32 cellular contexts compared by ENCODE assay signal in the genomic region with DNA sequence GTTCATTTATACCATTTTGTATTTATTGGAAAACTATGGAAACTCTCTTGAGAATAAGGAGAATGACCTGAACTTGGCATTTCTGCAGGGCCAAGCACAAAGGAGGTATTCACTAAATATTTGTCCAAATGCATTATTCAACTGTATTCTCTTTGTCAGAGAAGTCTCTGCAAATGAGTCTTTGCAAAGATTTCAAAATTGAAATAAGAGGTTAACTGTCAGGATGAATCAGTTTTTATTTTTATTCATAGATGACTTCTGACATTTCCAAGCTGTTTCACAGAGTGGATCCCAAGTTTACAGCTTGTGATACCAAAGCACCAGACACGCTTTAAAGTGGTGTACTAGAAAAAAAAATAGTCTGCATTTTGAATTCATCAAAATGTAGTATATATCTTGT.
DNase-seq lines count a peak whose midpoint lies in the region; ATAC-seq and TF ChIP-seq lines count a peak whose summit lies in the region.
"Had no signal": no experiment of that assay in that cellular context is flagged by ENCODE, and none has a peak within 500 bp of the region (broad histone marks: within the 10 kb centered on the region; RNA-seq: fewer than 3 reads in every experiment).

No MANE protein-coding gene starts in this region.

- no peak overlapping the region for H2BK120ac ChIP-seq in mesenchymal stem cell (ENCODE audit: low read depth, low read length)

- H3K4me1 ChIP-seq in mesenchymal stem cell (ENCODE audit: control insufficient read depth, insufficient read depth, low read depth, low read length) (peaks cover 9% of the 10 kb centered on the region), OCI-LY7 (ENCODE audit: insufficient read depth, low read length, poor library complexity, severe bottlenecking) (no peaks in the 10 kb centered on the region)
- H3K4me1 ChIP-seq: HAP-1 had no signal

- H2AFZ ChIP-seq in mesenchymal stem cell (ENCODE audit: low read depth, low read length) = no peak overlapping the region
- H2AFZ ChIP-seq in OCI-LY7 (ENCODE audit: low read length) = no peak overlapping the region
- H2AFZ ChIP-seq: hepatocyte, parathyroid adenoma had no signal

- peak overlapping the region; percentile 62 for H3K27ac Mint-ChIP-seq in central memory CD8-positive, alpha-beta T cell (ENCODE audit: low read depth)
- H3K27ac Mint-ChIP-seq: activated CD8-positive, alpha-beta memory T cell treated with anti-CD3 and anti-CD28 coated beads, Interleukin-2, amount 10 ng/mL, durations not matched to agents 7 days and 5 days; B cell had no signal

- no peak overlapping the region for H2AK5ac ChIP-seq in mesenchymal stem cell (ENCODE audit: low read length, severe bottlenecking)

- ATAC-seq in central memory CD8-positive, alpha-beta T cell (replicated peaks; ENCODE audit: extremely low read depth, poor library complexity, severe bottlenecking) = no peak
- ATAC-seq: activated CD4-positive, CD25-positive, alpha-beta regulatory T cell treated with anti-CD3 and anti-CD28 coated beads, Interleukin-2, amount 50 U/mL, for 24 hours; activated CD8-positive, alpha-beta memory T cell treated with anti-CD3 and anti-CD28 coated beads, Interleukin-2, amount 10 ng/mL, durations not matched to agents 7 days and 5 days; activated T-cell treated with anti-CD3 and anti-CD28 coated beads, Interleukin-2, amount 50 U/mL, for 4 hours; gastroesophageal sphincter; right cardiac atrium had no signal

- no peak overlapping the region for H3K4me3 ChIP-seq in mesenchymal stem cell (ENCODE audit: insufficient read depth in 1 of 2, low read depth in 1 of 2, low read length in 2 of 2)
- no peak overlapping the region for H3K4me3 ChIP-seq in OCI-LY7 (ENCODE audit: low read depth, low read length, poor library complexity, severe bottlenecking)
- H3K4me3 ChIP-seq: esophagus muscularis mucosa, gastroesophageal sphincter, HAP-1, hepatocyte, lung, spleen, stomach, transverse colon had no signal

- DNase-seq in LHCN-M2 (ENCODE audit: low read depth) (peak; percentile 26), mesenchymal stem cell (no peak), OCI-LY7 (ENCODE audit: low spot score) (no peak), LoVo (ENCODE audit: low spot score) (no peak), GOT3 (lab: John Stamatoyannopoulos, UW) (no peak)
- DNase-seq in central memory CD8-positive, alpha-beta T cell (ENCODE audit: low spot score in 2 of 2) = no peak
- no peak for DNase-seq in stimulated activated CD4-positive, alpha-beta T cell treated with anti-CD3 and anti-CD28 coated beads, Interleukin-1b, Interleukin-23, amount 100 ng/mL, for 48 hours
- DNase-seq: ACHN; activated CD4-positive, alpha-beta T cell treated with anti-CD3 and anti-CD28 coated beads, Interleukin-2, amount 50 U/mL, for 4 hours; activated CD8-positive, alpha-beta memory T cell treated with anti-CD3 and anti-CD28 coated beads, Interleukin-2, amount 10 ng/mL, durations not matched to agents 7 days and 5 days; activated gamma-delta T cell; activated T-cell treated with anti-CD3 and anti-CD28 coated beads, Interleukin-2, amount 50 U/mL, for 4 hours; central memory CD4-positive, alpha-beta T cell; Kasumi-1; NCI-H2107; NCI-H748 treated with DMSO at 0.1 percent for 48 hours; right cardiac atrium; RPMI8226; spleen; stomach; T-helper 2 cell; transverse colon had no signal

- H3K9me3 ChIP-seq in mesenchymal stem cell (ENCODE audit: control insufficient read depth, low read length) (no peaks in the 10 kb centered on the region), OCI-LY7 (ENCODE audit: low read length) (no peaks in the 10 kb centered on the region)
- H3K9me3 ChIP-seq: esophagus muscularis mucosa, gastroesophageal sphincter, HAP-1, spleen, stomach, transverse colon had no signal

- intact Hi-C loops in OCI-LY7 (cut with micrococcal nuclease; ENCODE audit: unreplicated experiment) = no loop called here

- H3K27me3 Mint-ChIP-seq in central memory CD8-positive, alpha-beta T cell = no peaks in the 10 kb centered on the region
- H3K27me3 Mint-ChIP-seq: activated CD8-positive, alpha-beta memory T cell treated with anti-CD3 and anti-CD28 coated beads, Interleukin-2, amount 10 ng/mL, durations not matched to agents 7 days and 5 days; B cell had no signal

- peaks cover 0 to 2% of the 10 kb centered on the region in 2 experiments for H3K36me3 ChIP-seq in mesenchymal stem cell (ENCODE audit: control insufficient read depth in 1 of 2, insufficient read depth in 2 of 2, low read depth in 1 of 2, low read length in 2 of 2)
- no peaks in the 10 kb centered on the region for H3K36me3 ChIP-seq in OCI-LY7 (ENCODE audit: insufficient read depth, low read length)
- H3K36me3 ChIP-seq: esophagus muscularis mucosa, gastroesophageal sphincter, HAP-1, stomach, transverse colon had no signal

- no TSS peak for BruUV-seq in OCI-LY7 (replicated peaks; lab: Mats Ljungman, UMichigan)

- H3K4me1 Mint-ChIP-seq in central memory CD8-positive, alpha-beta T cell = peaks cover 55% of the 10 kb centered on the region

- H2BK5ac ChIP-seq in mesenchymal stem cell (ENCODE audit: low read depth, low read length, poor library complexity, severe bottlenecking) = no peak overlapping the region

- H3K9me3 Mint-ChIP-seq in central memory CD8-positive, alpha-beta T cell = no peaks in the 10 kb centered on the region
- H3K9me3 Mint-ChIP-seq: activated T-cell treated with anti-CD3 and anti-CD28 coated beads, Interleukin-2, amount 50 U/mL, for 4 hours had no signal

- no peaks in the 10 kb centered on the region for H3K27me3 ChIP-seq in mesenchymal stem cell (ENCODE audit: control insufficient read depth in 1 of 2, insufficient read depth in 1 of 2, low read length in 2 of 2)
- H3K27me3 ChIP-seq: esophagus muscularis mucosa, gastroesophageal sphincter, hepatocyte, spleen, stomach, transverse colon had no signal

- no peaks in the 10 kb centered on the region for H3K79me2 ChIP-seq in OCI-LY7 (ENCODE audit: insufficient read depth, low read depth, low read length)

- no peak overlapping the region for H3K4me3 Mint-ChIP-seq in central memory CD8-positive, alpha-beta T cell
- H3K4me3 Mint-ChIP-seq: activated CD8-positive, alpha-beta memory T cell treated with anti-CD3 and anti-CD28 coated beads, Interleukin-2, amount 10 ng/mL, durations not matched to agents 7 days and 5 days; activated T-cell treated with anti-CD3 and anti-CD28 coated beads, Interleukin-2, amount 50 U/mL, for 4 hours; B cell; neural crest cell had no signal

- peak overlapping the region; percentile 51; the same call in 1 of the 2 replicates for H3K27ac ChIP-seq in C4-2B
- H3K27ac ChIP-seq in mesenchymal stem cell (ENCODE audit: low read length, poor library complexity, severe bottlenecking) = no peak overlapping the region
- no peak overlapping the region for H3K27ac ChIP-seq in OCI-LY7 (ENCODE audit: low read depth, low read length, poor library complexity, severe bottlenecking)
- H3K27ac ChIP-seq: esophagus muscularis mucosa, gastroesophageal sphincter, hepatocyte, parathyroid adenoma, spleen, transverse colon had no signal

- H3K14ac ChIP-seq in mesenchymal stem cell (ENCODE audit: low read length in 2 of 2) = no peak overlapping the region

- H2BK12ac ChIP-seq in mesenchymal stem cell (ENCODE audit: low read length in 2 of 2) = no peak overlapping the region

- no peaks in the 10 kb centered on the region for H3K9me2 ChIP-seq in OCI-LY7 (ENCODE audit: insufficient read depth, low read length)

- no peaks in the 10 kb centered on the region for H4K20me1 ChIP-seq in OCI-LY7 (ENCODE audit: insufficient read depth, low read length)

- POLR2A ChIA-PET in OCI-LY7 (lab: Charles Lee) = interaction anchor here (0.8 kb wide), 1 partner anchor 100 kb away, joined by 3 read pairs; no protein-coding TSS in a partner anchor

- peak overlapping the region; percentile 25 for H3K9ac ChIP-seq in mesenchymal stem cell (ENCODE audit: low read length)
- H3K9ac ChIP-seq: parathyroid adenoma had no signal

- H3K79me1 ChIP-seq in mesenchymal stem cell (replicated peaks; ENCODE audit: low read length, poor library complexity, severe bottlenecking) = peaks cover 4% of the 10 kb centered on the region

- H4K8ac ChIP-seq in mesenchymal stem cell (ENCODE audit: low read length) = no peak overlapping the region

- no peak overlapping the region for H2BK15ac ChIP-seq in mesenchymal stem cell (ENCODE audit: low read depth, poor library complexity, severe bottlenecking)

- no peak overlapping the region for H3K23ac ChIP-seq in mesenchymal stem cell (ENCODE audit: low read length in 2 of 2)

- no CpG with 5 or more reads among the region's 1 CpG for WGBS in mesenchymal stem cell

- TF ChIP-seq CTCF in C4-2B (conservative IDR thresholded peaks at IDR 0.05) (no peak), OCI-LY7 (conservative IDR thresholded peaks at IDR 0.05; ENCODE audit: low read length) (no peak)

- no peak overlapping the region for H3K4ac ChIP-seq in mesenchymal stem cell (ENCODE audit: low read depth in 1 of 2, low read length in 2 of 2)

- peaks cover 5% of the 10 kb centered on the region for H3K36me3 Mint-ChIP-seq in central memory CD8-positive, alpha-beta T cell (ENCODE audit: insufficient read depth)

- CTCF ChIA-PET in OCI-LY7 (lab: Charles Lee; ENCODE audit: unreplicated experiment) = no interaction called here

- H3K4me2 ChIP-seq in mesenchymal stem cell (ENCODE audit: low read length, poor library complexity, severe bottlenecking) (no peak overlapping the region), OCI-LY7 (ENCODE audit: low read length) (no peak overlapping the region)
- H3K4me2 ChIP-seq: hepatocyte had no signal

- no peak overlapping the region for H4K91ac ChIP-seq in mesenchymal stem cell (ENCODE audit: low read length)

- no peak overlapping the region for H3K18ac ChIP-seq in mesenchymal stem cell (ENCODE audit: low read depth in 1 of 2, low read length in 2 of 2)
